In the genomic region with DNA sequence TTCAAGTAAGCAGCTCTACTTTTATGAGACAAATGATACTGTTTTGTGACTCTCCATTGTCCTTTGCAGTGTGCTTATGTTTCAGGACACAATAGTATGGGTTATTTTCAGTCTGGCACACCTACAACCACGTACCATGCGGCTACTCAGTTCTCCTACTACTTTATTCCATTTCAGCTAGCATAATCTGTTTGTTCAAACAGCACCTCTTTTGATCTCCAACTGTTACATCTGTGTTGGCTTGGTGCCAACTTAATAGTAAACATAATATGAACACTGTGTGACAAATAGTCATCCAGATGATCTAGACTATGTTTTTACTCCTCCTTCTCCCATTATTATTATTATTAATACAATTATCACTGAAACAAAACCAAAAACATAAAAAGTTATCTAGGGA, we compare ENCODE assay signal across 25 cellular contexts. TPM values are rescaled to one million over a fixed set of nuclear protein-coding genes. Genes with fewer than 3 reads are reported as not detected.
DNase-seq lines count a peak whose midpoint lies in the region; ATAC-seq, FAIRE-seq and TF ChIP-seq lines count a peak whose summit lies in the region.
"Had no signal": no experiment of that assay in that cellular context is flagged by ENCODE, and none has a peak within 500 bp of the region (broad histone marks: within the 10 kb centered on the region; RNA-seq: fewer than 3 reads in every experiment).

No MANE protein-coding gene starts in this region.

- intact Hi-C loops in HepG2 (cut with micrococcal nuclease; ENCODE audit: unreplicated experiment) = no loop called here
- intact Hi-C loops in right lobe of liver (cut with DNase I) = no loop called here
- intact Hi-C loops in lower leg skin (cut with DNase I; ENCODE audit: low total_unique reads) = no loop called here

- TF ChIP-seq EP300 in HepG2 (IDR thresholded peaks at IDR 0.05; ENCODE audit: low read depth in 2 of 2, low read length in 2 of 2) (peak in 1 of 2 experiments; percentile 9; a peak in 1 of 4 replicates), HepG2 (CRISPR knock-in tag; IDR thresholded peaks at IDR 0.05; ENCODE audit: borderline replicate concordance) (no peak)

- ATAC-seq in HepG2 (no peak), right lobe of liver (no peak)
- ATAC-seq in activated CD4-positive, CD25-positive, alpha-beta regulatory T cell treated with anti-CD3 and anti-CD28 coated beads, Interleukin-2, amount 50 U/mL, for 24 hours = no peak
- ATAC-seq: GM23338, upper lobe of right lung had no signal

- peaks cover 12% of the 10 kb centered on the region for H3K4me1 ChIP-seq in HepG2 (ENCODE audit: insufficient read depth, low read length)
- H3K4me1 ChIP-seq in right lobe of liver = no peaks in the 10 kb centered on the region
- H3K4me1 ChIP-seq: upper lobe of right lung had no signal

- H3K27me3 Mint-ChIP-seq in brain = no peaks in the 10 kb centered on the region
- H3K27me3 Mint-ChIP-seq: activated naive CD8-positive, alpha-beta T cell had no signal

- TF ChIP-seq POLR2A in HepG2 (IDR thresholded peaks at IDR 0.05; ENCODE audit: insufficient read depth in 1 of 2, low read depth in 2 of 2, low read length in 2 of 2) (no peak), right lobe of liver (IDR thresholded peaks at IDR 0.05) (no peak), lower leg skin (IDR thresholded peaks at IDR 0.05) (no peak)

- H3K4me1 Mint-ChIP-seq in brain = peaks cover 92% of the 10 kb centered on the region
- H3K4me1 Mint-ChIP-seq: CD4-positive, CD25-positive, alpha-beta regulatory T cell had no signal

- DNase-seq in HepG2 (ENCODE audit: low spot score) (peak; percentile 29), right lobe of liver (no peak), NCI-H2227 (lab: John Stamatoyannopoulos, UW; ENCODE audit: unreplicated experiment) (peak; percentile 64), mesenteric fat pad (ENCODE audit: low spot score) (no peak), lower leg skin (ENCODE audit: low spot score in 2 of 2) (no peak), RKO (ENCODE audit: low spot score) (no peak)
- DNase-seq: activated CD4-positive, alpha-beta T cell treated with anti-CD3 and anti-CD28 coated beads, Interleukin-2, amount 50 U/mL, for 4 hours; activated T-cell treated with anti-CD3 and anti-CD28 coated beads, Interleukin-2, amount 50 U/mL, for 24 hours; brain microvascular endothelial cell; CD4-positive, CD25-positive, alpha-beta regulatory T cell; dorsolateral prefrontal cortex; head of caudate nucleus; kidney; NCI-H526; stimulated activated CD4-positive, alpha-beta T cell treated with anti-CD3 and anti-CD28 coated beads, Interleukin-15, amount 100 ng/mL, for 24 hours; upper lobe of right lung had no signal

- TF ChIP-seq CTCF in HepG2 (CRISPR knock-in tag; IDR thresholded peaks at IDR 0.05) (no peak), right lobe of liver (IDR thresholded peaks at IDR 0.05) (no peak), brain (conservative IDR thresholded peaks at IDR 0.05) (no peak), lower leg skin (IDR thresholded peaks at IDR 0.05) (no peak)

- H3K4me3 Mint-ChIP-seq in brain = no peak overlapping the region
- H3K4me3 Mint-ChIP-seq: activated naive CD8-positive, alpha-beta T cell; activated T-cell treated with anti-CD3 and anti-CD28 coated beads, Interleukin-2, amount 50 U/mL, for 24 hours; CD4-positive, CD25-positive, alpha-beta regulatory T cell; GM23338; neural crest cell; stimulated activated naive CD8-positive, alpha-beta T cell treated with anti-CD3 and anti-CD28 coated beads, Interleukin-15, Interleukin-2, amounts not matched to agents 100 ng/mL and 50 ng/mL, for 24 hours had no signal

- H4K20me1 ChIP-seq in HepG2 (ENCODE audit: insufficient read depth, low read length) = no peaks in the 10 kb centered on the region

- in situ Hi-C loops in HepG2 (cut with HindIII; ENCODE audit: extremely low pct_ligation_motif_present, low pct_unique_long_range_greater_than_20kb) = no loop called here

- no TSS peak for BruUV-seq in HepG2 (replicated peaks; lab: Mats Ljungman, UMichigan)

- H3K27ac ChIP-seq in HepG2 (ENCODE audit: extremely low read length, insufficient read depth, low read length) (no peak overlapping the region), right lobe of liver (no peak overlapping the region)
- H3K27ac ChIP-seq: brain microvascular endothelial cell, esophagus muscularis mucosa, upper lobe of right lung had no signal

- CTCF ChIA-PET in HepG2 (lab: Yijun Ruan, JAX; ENCODE audit: low intra/inter-chr PET ratio, low total read pairs) = no interaction called here

- peak overlapping the region in 4 of 5 experiments; percentile 0 to 96 (median 48) for H3K27ac Mint-ChIP-seq in brain
- H3K27ac Mint-ChIP-seq: activated naive CD8-positive, alpha-beta T cell; activated T-cell treated with anti-CD3 and anti-CD28 coated beads, Interleukin-2, amount 50 U/mL, for 24 hours; CD4-positive, CD25-positive, alpha-beta regulatory T cell; GM23338; stimulated activated naive CD8-positive, alpha-beta T cell treated with anti-CD3 and anti-CD28 coated beads, Interleukin-15, Interleukin-2, amounts not matched to agents 100 ng/mL and 50 ng/mL, for 24 hours had no signal

- H3K36me3 ChIP-seq in HepG2 (replicated peaks in 1 of 2; ENCODE audit: control insufficient read depth in 1 of 2, insufficient read depth in 2 of 2, low read length in 2 of 2) (no peaks in the 10 kb centered on the region), right lobe of liver (no peaks in the 10 kb centered on the region)
- H3K36me3 ChIP-seq: brain microvascular endothelial cell, esophagus muscularis mucosa, upper lobe of right lung had no signal

- H3K9ac ChIP-seq in HepG2 (ENCODE audit: insufficient read depth, low read depth, low read length) = no peak overlapping the region

- H3K79me2 ChIP-seq in HepG2 (ENCODE audit: insufficient read depth, low read length) = no peaks in the 10 kb centered on the region

- no peak for TF ChIP-seq RAD21 in HepG2 (CRISPR knock-in tag; IDR thresholded peaks at IDR 0.05)

- no peak overlapping the region for H3K4me2 ChIP-seq in HepG2 (ENCODE audit: low read depth, low read length)
- H3K4me2 ChIP-seq: GM23338 had no signal

- H3K9me3 Mint-ChIP-seq in brain = no peaks in the 10 kb centered on the region
- H3K9me3 Mint-ChIP-seq: activated T-cell treated with anti-CD3 and anti-CD28 coated beads, Interleukin-2, amount 50 U/mL, for 24 hours; GM23338; neural crest cell; stimulated activated naive CD8-positive, alpha-beta T cell treated with anti-CD3 and anti-CD28 coated beads, Interleukin-15, Interleukin-2, amounts not matched to agents 100 ng/mL and 50 ng/mL, for 24 hours had no signal

- peaks cover 5% of the 10 kb centered on the region for H3K36me3 Mint-ChIP-seq in brain
- H3K36me3 Mint-ChIP-seq: activated naive CD8-positive, alpha-beta T cell; CD4-positive, CD25-positive, alpha-beta regulatory T cell had no signal

- POLR2A ChIA-PET in HepG2 (lab: Yijun Ruan, JAX) = no interaction called here

- H3K4me3 ChIP-seq in HepG2 (replicated peaks in 1 of 3; ENCODE audit: insufficient read depth in 1 of 3, low read depth in 2 of 3, low read length in 3 of 3) (no peak overlapping the region), right lobe of liver (no peak overlapping the region), lower leg skin (ENCODE audit: low read depth, poor library complexity, severe bottlenecking) (no peak overlapping the region)
- H3K4me3 ChIP-seq: dorsolateral prefrontal cortex, esophagus muscularis mucosa, GM23338, upper lobe of right lung had no signal

- H3K27me3 ChIP-seq in HepG2 (ENCODE audit: control insufficient read depth in 1 of 2, insufficient read depth in 2 of 2, low read length in 2 of 2) (peaks cover 0 to 7% of the 10 kb centered on the region in 2 experiments; a peak in 2 of 5 replicates), right lobe of liver (no peaks in the 10 kb centered on the region)
- H3K27me3 ChIP-seq: brain microvascular endothelial cell, dorsolateral prefrontal cortex, esophagus muscularis mucosa, upper lobe of right lung had no signal

- no peak for FAIRE-seq in HepG2 (lab: Jason Lieb, UNC)
- FAIRE-seq: kidney had no signal

- 2% methylated on average over 2 of the region's 2 CpGs for WGBS in HepG2 (ENCODE audit: low lambda C conversion rate)
- WGBS in right lobe of liver (ENCODE audit: insufficient coverage, low coverage, low lambda C conversion rate, missing lambda C conversion rate) = 62% methylated on average over 2 of the region's 2 CpGs
- 69 to 87% methylated on average over 2 of the region's 2 CpGs for WGBS in lower leg skin, 2 donors

- H3K9me3 ChIP-seq in HepG2 (ENCODE audit: low read length) (no peaks in the 10 kb centered on the region), right lobe of liver (no peaks in the 10 kb centered on the region)
- H3K9me3 ChIP-seq: esophagus muscularis mucosa, upper lobe of right lung had no signal

- no peak overlapping the region for H2AFZ ChIP-seq in HepG2 (ENCODE audit: low read length)
- H2AFZ ChIP-seq: GM23338 had no signal

TF ChIP-seq in HepG2, 621 proteins besides CTCF, POLR2A, EP300 and RAD21 (continues in another document):
- no peak for TF ChIP-seq NFE2 (CRISPR knock-in tag; IDR thresholded peaks at IDR 0.05)

RNA-seq across cellular contexts. Expression of a gene that starts 40.5 kb away (rescaled TPM):
- not detected in 2 replicates for total RNA-seq in HepG2 (2016; rRNA removed; fragmentation: Illumina TruSeq; extraction: Trizol)
- total RNA-seq in HepG2 (2016; cell fraction: cytosol; rRNA removed; fragmentation: Illumina TruSeq; extraction: Trizol; ENCODE audit: low read depth) = not detected in 2 replicates
- 0.02 TPM in 1 of 2 replicates, not detected in the other for total RNA-seq in HepG2 (2016; cell fraction: insoluble cytoplasmic fraction; rRNA removed; fragmentation: Illumina TruSeq; extraction: Trizol)
- total RNA-seq in HepG2 (2016; cell fraction: membrane; rRNA removed; fragmentation: Illumina TruSeq; extraction: Trizol) = not detected in 2 replicates
- total RNA-seq in HepG2 (2016; cell fraction: nucleus; rRNA removed; fragmentation: Illumina TruSeq; extraction: Trizol) = not detected in 2 replicates
- polyA plus RNA-seq in HepG2 (2011; rRNA removed) = 0.01 TPM in 1 of 2 replicates, not detected in the other
- 0.01 TPM in 1 of 2 replicates, not detected in the other for polyA plus RNA-seq in HepG2 (2011; cell fraction: cytosol; rRNA removed)
- not detected in 2 replicates for polyA plus RNA-seq in HepG2 (2011; cell fraction: nucleus; rRNA removed)
- polyA plus RNA-seq in HepG2 (2012) = 0.03 and 0.08 TPM in 2 replicates
- not detected in 2 replicates for polyA plus RNA-seq in HepG2 (2016; cell fraction: cytosol; fragmentation: Illumina TruSeq; extraction: Trizol; ENCODE audit: low read depth)
- 0.04 TPM in 1 of 2 replicates, not detected in the other for polyA plus RNA-seq in HepG2 (2016; cell fraction: insoluble cytoplasmic fraction; fragmentation: Illumina TruSeq; extraction: Trizol; ENCODE audit: low read depth)
- polyA plus RNA-seq in HepG2 (2016; cell fraction: membrane; fragmentation: Illumina TruSeq; extraction: Trizol; ENCODE audit: low read depth) = not detected in 2 replicates
- polyA plus RNA-seq in HepG2 (2016; cell fraction: nucleus; fragmentation: Illumina TruSeq; extraction: Trizol; ENCODE audit: insufficient read depth, low read depth) = not detected in 2 replicates
- 0.08 TPM in 1 of 2 replicates, not detected in the other for polyA minus RNA-seq in HepG2 (2011; rRNA and poly(A)+ RNA removed; ENCODE audit: low replicate concordance)
- not detected in 2 replicates for polyA minus RNA-seq in HepG2 (2011; cell fraction: cytosol; rRNA and poly(A)+ RNA removed)
- 0.26 TPM in 1 of 2 replicates, not detected in the other for polyA minus RNA-seq in HepG2 (2011; cell fraction: nucleus; rRNA and poly(A)+ RNA removed)
- under 1 TPM in 2 of 6 experiments, not detected in 4; 0.18 to 0.25 TPM for total RNA-seq in right lobe of liver
- not detected for polyA plus RNA-seq in brain (ENCODE audit: insufficient read depth, low read depth, low replicate concordance)
- total RNA-seq in mesenteric fat pad = not detected
- total RNA-seq in lower leg skin = under 1 TPM; 0.17 to 0.81 (median 0.66) TPM
- total RNA-seq: CD4-positive, CD25-positive, alpha-beta regulatory T cell; HT1080; M059J; neural crest cell had no signal
- polyA plus RNA-seq: CD4-positive, CD25-positive, alpha-beta regulatory T cell; GM23338 had no signal

Comparison
In these comparisons a context has a peak if more than half of its experiments do, and no peak if none do; other contexts are left out.
1. DNase-seq: peak in HepG2 (single experiment) and NCI-H2227 (single experiment); none in right lobe of liver (0 of 3), mesenteric fat pad (single experiment), lower leg skin (0 of 2) and RKO (single experiment).